ENCODE assay signal across 12 cellular contexts in genomic region chr22:39207141-39208012, GRCh38. TPM values are rescaled to one million over a fixed set of nuclear protein-coding genes. Genes with fewer than 3 reads are reported as not detected.
DNase-seq lines count a peak whose midpoint lies in the region; ATAC-seq and TF ChIP-seq lines count a peak whose summit lies in the region.
"Had no signal": no experiment of that assay in that cellular context is flagged by ENCODE, and none has a peak within 500 bp of the region (broad histone marks: within the 10 kb centered on the region; RNA-seq: fewer than 3 reads in every experiment).

No MANE protein-coding gene starts in this region.

- peak overlapping the region; percentile 26 for H3K4me3 Mint-ChIP-seq in MCF 10A (ENCODE audit: unreplicated experiment)
- H3K4me3 Mint-ChIP-seq: activated naive CD4-positive, alpha-beta T cell treated with anti-CD3 and anti-CD28 coated beads, Interleukin-2, amount 50 U/mL, for 24 hours; stimulated activated naive CD8-positive, alpha-beta T cell treated with anti-CD3 and anti-CD28 coated beads, Interleukin-15, Interleukin-2, amounts not matched to agents 100 ng/mL and 50 ng/mL, for 24 hours had no signal

- H3K27ac ChIP-seq in breast epithelium (no peak overlapping the region), Peyer's patch (peak overlapping the region in 1 of 4 donors; percentile 13), gastroesophageal sphincter (peak overlapping the region in 1 of 4 donors; percentile 29), upper lobe of left lung (no peak overlapping the region)

- peaks cover 5% of the 10 kb centered on the region for H3K36me3 Mint-ChIP-seq in MCF 10A (ENCODE audit: insufficient read depth, unreplicated experiment)
- H3K36me3 Mint-ChIP-seq: activated naive CD4-positive, alpha-beta T cell treated with anti-CD3 and anti-CD28 coated beads, Interleukin-2, amount 50 U/mL, for 24 hours had no signal

- H3K9me3 ChIP-seq in breast epithelium (no peaks in the 10 kb centered on the region), Peyer's patch (no peaks in the 10 kb centered on the region), gastroesophageal sphincter (no peaks in the 10 kb centered on the region), upper lobe of left lung (no peaks in the 10 kb centered on the region)

- peak; percentile 14 for ATAC-seq in gastroesophageal sphincter
- peak; percentile 11 to 47 for ATAC-seq in upper lobe of left lung (ENCODE audit: low FRiP score in 2 of 2)
- ATAC-seq in HG02571 (IDR thresholded peaks at IDR 0.05; ENCODE audit: unreplicated experiment): no peak

- H3K27me3 ChIP-seq in breast epithelium (no peaks in the 10 kb centered on the region), Peyer's patch (no peaks in the 10 kb centered on the region), gastroesophageal sphincter (peaks cover 8% of the 10 kb centered on the region), upper lobe of left lung (no peaks in the 10 kb centered on the region)

- H3K4me3 ChIP-seq in breast epithelium (no peak overlapping the region), Peyer's patch (no peak overlapping the region), gastroesophageal sphincter (no peak overlapping the region), upper lobe of left lung (no peak overlapping the region)
- H3K4me3 ChIP-seq: smooth muscle cell had no signal

- POLR2A ChIA-PET in MCF 10A (lab: Yijun Ruan, JAX): interaction anchor here (0.9 to 1.4 kb wide), 9 partner anchors 13 to 313 kb away, joined by 3 to 14 read pairs (median 3); partner anchors contain the start of gene RPL3

- H3K36me3 ChIP-seq in breast epithelium: no peaks in the 10 kb centered on the region
- H3K36me3 ChIP-seq in Peyer's patch: no peaks in the 10 kb centered on the region
- no peaks in the 10 kb centered on the region for H3K36me3 ChIP-seq in gastroesophageal sphincter
- H3K36me3 ChIP-seq in upper lobe of left lung: no peaks in the 10 kb centered on the region

- no peaks in the 10 kb centered on the region for H3K9me3 Mint-ChIP-seq in MCF 10A (ENCODE audit: unreplicated experiment)
- H3K9me3 Mint-ChIP-seq: activated naive CD4-positive, alpha-beta T cell treated with anti-CD3 and anti-CD28 coated beads, Interleukin-2, amount 50 U/mL, for 24 hours; stimulated activated naive CD8-positive, alpha-beta T cell treated with anti-CD3 and anti-CD28 coated beads, Interleukin-15, Interleukin-2, amounts not matched to agents 100 ng/mL and 50 ng/mL, for 24 hours had no signal

- no peak for TF ChIP-seq CTCF in MCF 10A (IDR thresholded peaks at IDR 0.05; ENCODE audit: unreplicated experiment)
- TF ChIP-seq CTCF in breast epithelium (IDR thresholded peaks at IDR 0.05): no peak
- no peak for TF ChIP-seq CTCF in Peyer's patch (IDR thresholded peaks at IDR 0.05)
- TF ChIP-seq CTCF in gastroesophageal sphincter (IDR thresholded peaks at IDR 0.05): no peak
- TF ChIP-seq CTCF in upper lobe of left lung (IDR thresholded peaks at IDR 0.05): no peak

- TF ChIP-seq EP300 in gastroesophageal sphincter (IDR thresholded peaks at IDR 0.05) (no peak), upper lobe of left lung (IDR thresholded peaks at IDR 0.05) (no peak)

- BruUV-seq in MCF 10A (replicated peaks; lab: Mats Ljungman, UMichigan): no TSS peak

- no peak for TF ChIP-seq POLR2A in breast epithelium (IDR thresholded peaks at IDR 0.05)
- no peak for TF ChIP-seq POLR2A in Peyer's patch (IDR thresholded peaks at IDR 0.05)
- no peak for TF ChIP-seq POLR2A in gastroesophageal sphincter (IDR thresholded peaks at IDR 0.05)
- no peak for TF ChIP-seq POLR2A in upper lobe of left lung (IDR thresholded peaks at IDR 0.05)

- no peaks in the 10 kb centered on the region for H3K4me1 ChIP-seq in breast epithelium
- H3K4me1 ChIP-seq in Peyer's patch: peaks cover 0 to 7% (median 2%) of the 10 kb centered on the region in 4 donors
- H3K4me1 ChIP-seq in gastroesophageal sphincter: no peaks in the 10 kb centered on the region
- peaks cover 6 to 24% (median 16%) of the 10 kb centered on the region in 4 donors for H3K4me1 ChIP-seq in upper lobe of left lung

- no peaks in the 10 kb centered on the region for H3K27me3 Mint-ChIP-seq in MCF 10A (ENCODE audit: insufficient read depth, unreplicated experiment)
- H3K27me3 Mint-ChIP-seq: activated naive CD4-positive, alpha-beta T cell treated with anti-CD3 and anti-CD28 coated beads, Interleukin-2, amount 50 U/mL, for 24 hours had no signal

- 50 to 60% methylated on average over 1 to 2 of the region's 15 CpGs for WGBS in gastroesophageal sphincter (ENCODE audit: low coverage in 1 of 2), 2 donors
- WGBS in upper lobe of left lung, 2 donors: 47 to 64% methylated on average over 11 to 14 of the region's 15 CpGs

- intact Hi-C loops in MCF 10A (cut with micrococcal nuclease) (no loop called here), breast epithelium (cut with DNase I; ENCODE audit: low total_unique reads) (no loop called here)

- H3K4me1 Mint-ChIP-seq in MCF 10A (ENCODE audit: insufficient read depth, unreplicated experiment): peaks cover 32% of the 10 kb centered on the region

- DNase-seq in MCF 10A (ENCODE audit: unreplicated experiment) (peak; percentile 45), breast epithelium (ENCODE audit: low spot score in 2 of 2) (no peak), Peyer's patch (peak in 2 of 3 donors; percentile 43 to 45), upper lobe of left lung (no peak), dermis blood vessel endothelial cell (no peak), anterior cingulate cortex (lab: John Stamatoyannopoulos, UW) (no peak)

- CTCF ChIA-PET in MCF 10A (lab: Yijun Ruan, JAX): interaction anchor here (0.7 to 0.9 kb wide), 3 partner anchors 15 to 617 kb away, joined by 3 read pairs; no protein-coding TSS in a partner anchor

- H3K27ac Mint-ChIP-seq in MCF 10A (ENCODE audit: low read depth, unreplicated experiment): peak overlapping the region; percentile 72
- H3K27ac Mint-ChIP-seq: activated naive CD4-positive, alpha-beta T cell treated with anti-CD3 and anti-CD28 coated beads, Interleukin-2, amount 50 U/mL, for 24 hours; stimulated activated naive CD8-positive, alpha-beta T cell treated with anti-CD3 and anti-CD28 coated beads, Interleukin-15, Interleukin-2, amounts not matched to agents 100 ng/mL and 50 ng/mL, for 24 hours had no signal

RNA-seq across cellular contexts. Expression of gene PDGFB, which starts 37.4 kb away (rescaled TPM):
- total RNA-seq in MCF 10A (2022) (0.29 and 0.37 TPM in 2 replicates), breast epithelium (10 to 100 TPM in 1 of 3 donors, 1 to 10 TPM in 2; 5.3 to 11.1 (median 8.5) TPM), Peyer's patch (10 to 100 TPM in 1 of 4 donors, 1 to 10 TPM in 3; 1.8 to 10.7 (median 3.8) TPM), gastroesophageal sphincter (10 to 100 TPM in 3 of 4 donors, 1 to 10 TPM in 1; 7.1 to 27.9 (median 15.1) TPM), upper lobe of left lung (10 to 100 TPM; 15.4 to 41.7 (median 24.1) TPM), dermis blood vessel endothelial cell (75.7 and 80.1 TPM in 2 replicates)
- total RNA-seq: NCI-H460 had no signal

RNA-seq across cellular contexts. Expression of gene CBX7, which starts 54.9 kb away (rescaled TPM):
- 5.3 and 6.2 TPM in 2 replicates for total RNA-seq in MCF 10A (2022)
- total RNA-seq in breast epithelium: 10 to 100 TPM; 57.1 to 71.9 (median 71.1) TPM
- 10 to 100 TPM; 41.2 to 58.6 (median 53.2) TPM for total RNA-seq in Peyer's patch
- total RNA-seq in gastroesophageal sphincter: 100 to 1,000 TPM; 102 to 223 (median 171) TPM
- 100 to 1,000 TPM in 1 of 6 donors, 10 to 100 TPM in 5; 51.5 to 145 (median 60.6) TPM for total RNA-seq in upper lobe of left lung
- 6.4 and 9.5 TPM in 2 replicates for total RNA-seq in dermis blood vessel endothelial cell

Comparison
In these comparisons a context has a peak if more than half of its experiments do, and no peak if none do; other contexts are left out.
1. DNase-seq: peak in MCF 10A (single experiment) and Peyer's patch (2 of 3); none in breast epithelium (0 of 2), upper lobe of left lung (0 of 2), dermis blood vessel endothelial cell (single experiment) and anterior cingulate cortex (0 of 58).